ENCODE assay signal across 25 cellular contexts in the genomic region with DNA sequence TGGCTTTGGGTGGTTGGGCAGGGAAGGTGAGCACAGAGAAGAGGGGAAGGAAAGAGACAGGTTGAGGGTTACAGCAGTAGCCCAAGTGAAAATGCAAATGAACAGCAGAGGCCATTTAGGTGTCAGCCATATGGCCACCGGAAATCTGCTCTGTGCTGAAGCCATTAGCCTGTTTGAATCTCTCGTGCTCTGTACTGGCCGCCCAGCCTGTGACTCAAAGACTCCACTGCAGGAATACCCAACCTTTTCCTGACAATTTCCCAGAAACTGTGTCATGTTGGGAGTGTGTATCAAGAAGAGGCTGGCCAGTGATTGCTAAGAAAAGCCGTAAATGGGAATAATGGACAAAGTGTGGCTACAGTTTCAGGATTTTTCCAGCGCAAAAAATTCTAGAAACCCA. TPM values are rescaled to one million over a fixed set of nuclear protein-coding genes. Genes with fewer than 3 reads are reported as not detected.
DNase-seq lines count a peak whose midpoint lies in the region; ATAC-seq and TF ChIP-seq lines count a peak whose summit lies in the region.
"Had no signal": no experiment of that assay in that cellular context is flagged by ENCODE, and none has a peak within 500 bp of the region (broad histone marks: within the 10 kb centered on the region; RNA-seq: fewer than 3 reads in every experiment).

No MANE protein-coding gene starts in this region.

- H3K9ac ChIP-seq in endodermal cell (ENCODE audit: extremely low read depth, low read length, poor library complexity, severe bottlenecking) (no peak overlapping the region), neural progenitor cell (no peak overlapping the region)
- H3K9ac ChIP-seq: BLaER1, parathyroid adenoma had no signal

- H3K27ac ChIP-seq in endodermal cell (ENCODE audit: low read depth, low read length) (no peak overlapping the region), neural progenitor cell (no peak overlapping the region)
- H3K27ac ChIP-seq: BLaER1, parathyroid adenoma, thyroid gland had no signal

- no peaks in the 10 kb centered on the region for H4K20me1 ChIP-seq in neural progenitor cell (ENCODE audit: low read depth)
- H4K20me1 ChIP-seq: BLaER1 had no signal

- no peak for ATAC-seq in HG02885 (IDR thresholded peaks at IDR 0.05; ENCODE audit: poor library complexity, unreplicated experiment)
- ATAC-seq: activated CD4-positive, CD25-positive, alpha-beta regulatory T cell treated with anti-CD3 and anti-CD28 coated beads, Interleukin-2, amount 50 U/mL, for 24 hours; activated T-cell treated with anti-CD3 and anti-CD28 coated beads, Interleukin-2, amount 50 U/mL, for 72 hours; HCT116; left cardiac atrium; stimulated activated naive CD8-positive, alpha-beta T cell treated with anti-CD3 and anti-CD28 coated beads, Interleukin-15, Interleukin-2, amounts not matched to agents 100 U/mL and 50 U/mL, for 24 hours had no signal

- DNase-seq in AG08395 (ENCODE audit: low spot score) (peak; percentile 65), NCI-H69 (lab: John Stamatoyannopoulos, UW) (peak; percentile 37), endodermal cell (no peak), neural progenitor cell (ENCODE audit: low spot score) (no peak), NCI-H446 (lab: John Stamatoyannopoulos, UW) (no peak), NCI-H146 (lab: John Stamatoyannopoulos, UW) (no peak), UCSD-AML1 (lab: John Stamatoyannopoulos, UW; ENCODE audit: unreplicated experiment) (no peak)
- DNase-seq: activated CD4-positive, alpha-beta memory T cell treated with anti-CD3 and anti-CD28 coated beads for 36 hours; activated T-cell treated with anti-CD3 and anti-CD28 coated beads, Interleukin-2, amount 50 U/mL, for 72 hours; DMS53; immature natural killer cell; left cardiac atrium; MV-4-11; NCI-H1436; NCI-H446 treated with DMSO at 0.1 percent for 48 hours; retina; stimulated activated CD4-positive, alpha-beta T cell treated with anti-CD3 and anti-CD28 coated beads, Interleukin-2, amount 100 ng/mL, for 24 hours; stimulated activated naive CD8-positive, alpha-beta T cell treated with anti-CD3 and anti-CD28 coated beads, Interleukin-15, Interleukin-2, amounts not matched to agents 100 U/mL and 50 U/mL, for 24 hours; thyroid gland had no signal

- H3K27me3 ChIP-seq in endodermal cell (ENCODE audit: control insufficient read depth, insufficient read depth, low read length, poor library complexity, severe bottlenecking) (no peaks in the 10 kb centered on the region), neural progenitor cell (no peaks in the 10 kb centered on the region)
- H3K27me3 ChIP-seq: BLaER1, thyroid gland had no signal

- H3K4me2 ChIP-seq in neural progenitor cell = no peak overlapping the region
- H3K4me2 ChIP-seq: BLaER1 had no signal

- no peak for TF ChIP-seq CTCF in endodermal cell (conservative IDR thresholded peaks at IDR 0.05)
- TF ChIP-seq CTCF in neural progenitor cell (IDR thresholded peaks at IDR 0.05) = no peak

- 92 to 93% methylated on average over 5 of the region's 5 CpGs for WGBS in endodermal cell (ENCODE audit: insufficient coverage in 1 of 2, insufficient read length in 1 of 2), 2 experiments

- H3K4me1 ChIP-seq in endodermal cell (ENCODE audit: control insufficient read depth, insufficient read depth, low read length) = no peaks in the 10 kb centered on the region
- H3K4me1 ChIP-seq in neural progenitor cell = no peaks in the 10 kb centered on the region
- H3K4me1 ChIP-seq: BLaER1, parathyroid adenoma, thyroid gland had no signal

- H3K27me3 Mint-ChIP-seq in endodermal cell (ENCODE audit: insufficient read depth) = no peaks in the 10 kb centered on the region
- H3K27me3 Mint-ChIP-seq in neural progenitor cell (ENCODE audit: insufficient read depth, low read depth) = peaks cover 3% of the 10 kb centered on the region

- no peaks in the 10 kb centered on the region for H3K9me3 ChIP-seq in endodermal cell (ENCODE audit: control insufficient read depth, low read length)
- H3K9me3 ChIP-seq in neural progenitor cell (ENCODE audit: low read depth) = no peaks in the 10 kb centered on the region
- H3K9me3 ChIP-seq: BLaER1, thyroid gland had no signal

- H3K4me1 Mint-ChIP-seq in endodermal cell = peaks cover 3% of the 10 kb centered on the region
- peaks cover 4% of the 10 kb centered on the region for H3K4me1 Mint-ChIP-seq in neural progenitor cell
- H3K4me1 Mint-ChIP-seq: central memory CD8-positive, alpha-beta T cell; immature natural killer cell had no signal

- peak overlapping the region; percentile 57 for H2AFZ ChIP-seq in neural progenitor cell (replicated peaks)
- H2AFZ ChIP-seq: parathyroid adenoma had no signal

- H3K9me3 Mint-ChIP-seq in endodermal cell = no peaks in the 10 kb centered on the region
- no peaks in the 10 kb centered on the region for H3K9me3 Mint-ChIP-seq in neural progenitor cell
- H3K9me3 Mint-ChIP-seq: activated CD4-positive, alpha-beta memory T cell treated with anti-CD3 and anti-CD28 coated beads for 36 hours; activated T-cell treated with anti-CD3 and anti-CD28 coated beads, Interleukin-2, amount 50 U/mL, for 72 hours; central memory CD8-positive, alpha-beta T cell; immature natural killer cell had no signal

- no peaks in the 10 kb centered on the region for H3K79me2 ChIP-seq in neural progenitor cell (ENCODE audit: low read depth)
- H3K79me2 ChIP-seq: parathyroid adenoma had no signal

- no peaks in the 10 kb centered on the region for H3F3A ChIP-seq in neural progenitor cell (ENCODE audit: low read depth)

- H3K27ac Mint-ChIP-seq in endodermal cell (peak overlapping the region; percentile 16), neural progenitor cell (peak overlapping the region; percentile 33)
- H3K27ac Mint-ChIP-seq: activated CD4-positive, alpha-beta memory T cell treated with anti-CD3 and anti-CD28 coated beads for 36 hours; activated T-cell treated with anti-CD3 and anti-CD28 coated beads, Interleukin-2, amount 50 U/mL, for 72 hours; immature natural killer cell had no signal

- H3K4me3 Mint-ChIP-seq in endodermal cell (no peak overlapping the region), neural progenitor cell (no peak overlapping the region)
- H3K4me3 Mint-ChIP-seq: activated CD4-positive, alpha-beta memory T cell treated with anti-CD3 and anti-CD28 coated beads for 36 hours; activated T-cell treated with anti-CD3 and anti-CD28 coated beads, Interleukin-2, amount 50 U/mL, for 72 hours; central memory CD8-positive, alpha-beta T cell; immature natural killer cell had no signal

- H3K36me3 Mint-ChIP-seq in endodermal cell (ENCODE audit: low read depth) (no peaks in the 10 kb centered on the region), neural progenitor cell (no peaks in the 10 kb centered on the region)
- H3K36me3 Mint-ChIP-seq: activated CD4-positive, alpha-beta memory T cell treated with anti-CD3 and anti-CD28 coated beads for 36 hours; immature natural killer cell had no signal

- H3K4me3 ChIP-seq in endodermal cell (ENCODE audit: low read length) (no peak overlapping the region), neural progenitor cell (no peak overlapping the region)
- H3K4me3 ChIP-seq: BLaER1, thyroid gland had no signal

- H3K36me3 ChIP-seq in endodermal cell (ENCODE audit: control insufficient read depth, insufficient read depth, low read length) (no peaks in the 10 kb centered on the region), neural progenitor cell (no peaks in the 10 kb centered on the region)
- H3K36me3 ChIP-seq: BLaER1, thyroid gland had no signal

RNA-seq across cellular contexts. Expression of a gene that starts 35.9 kb away (rescaled TPM):
- total RNA-seq in endodermal cell (10 to 100 TPM; 66.6 to 87.5 TPM), neural progenitor cell (ENCODE audit: low replicate concordance) (47.9 and 54.6 TPM in 2 replicates)
- 68.8 TPM for polyA plus RNA-seq in endodermal cell (2013, experiment 1 of 2)
- polyA plus RNA-seq in endodermal cell (2013, experiment 2 of 2) = 63.3 TPM

Comparison
In these comparisons a context has a peak if more than half of its experiments do, and no peak if none do; other contexts are left out.
1. DNase-seq: peak in AG08395 (single experiment) and NCI-H69 (single experiment); none in endodermal cell (single experiment), neural progenitor cell (single experiment), NCI-H446 (0 of 2), NCI-H146 (single experiment) and UCSD-AML1 (single experiment).